1 cellular context compared by ENCODE assay signal in the genomic region with DNA sequence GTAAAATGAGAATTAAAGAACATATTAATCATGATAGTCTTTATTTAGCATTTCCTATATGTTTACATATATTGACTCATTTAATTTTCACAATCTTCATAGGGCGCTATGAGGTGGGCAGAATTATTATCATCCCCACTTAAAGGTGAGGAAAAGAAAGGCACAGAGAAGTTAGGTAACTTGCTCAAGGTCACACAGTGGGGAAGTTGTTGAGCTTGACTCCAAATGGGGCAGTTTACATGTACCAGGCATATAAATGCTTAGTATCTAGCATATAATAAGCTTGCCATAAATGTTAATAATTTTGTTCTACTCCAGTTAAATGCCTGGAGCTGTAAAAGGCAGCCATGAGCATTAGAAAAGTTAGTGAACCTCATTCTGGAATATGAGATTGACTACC.
TF ChIP-seq lines count a peak whose summit lies in the region.

No MANE protein-coding gene starts in this region.

TF ChIP-seq in endothelial cell of umbilical vein, 7 proteins besides CTCF, POLR2A, EP300 and RAD21:
- TF ChIP-seq, protein P1, sequence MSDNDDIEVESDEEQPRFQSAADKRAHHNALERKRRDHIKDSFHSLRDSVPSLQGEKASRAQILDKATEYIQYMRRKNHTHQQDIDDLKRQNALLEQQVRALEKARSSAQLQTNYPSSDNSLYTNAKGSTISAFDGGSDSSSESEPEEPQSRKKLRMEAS (IDR thresholded peaks at IDR 0.05; ENCODE audit: insufficient read depth, insufficient read length): no peak
